Comparison of ENCODE assay signal across 9 cellular contexts in the genomic region with DNA sequence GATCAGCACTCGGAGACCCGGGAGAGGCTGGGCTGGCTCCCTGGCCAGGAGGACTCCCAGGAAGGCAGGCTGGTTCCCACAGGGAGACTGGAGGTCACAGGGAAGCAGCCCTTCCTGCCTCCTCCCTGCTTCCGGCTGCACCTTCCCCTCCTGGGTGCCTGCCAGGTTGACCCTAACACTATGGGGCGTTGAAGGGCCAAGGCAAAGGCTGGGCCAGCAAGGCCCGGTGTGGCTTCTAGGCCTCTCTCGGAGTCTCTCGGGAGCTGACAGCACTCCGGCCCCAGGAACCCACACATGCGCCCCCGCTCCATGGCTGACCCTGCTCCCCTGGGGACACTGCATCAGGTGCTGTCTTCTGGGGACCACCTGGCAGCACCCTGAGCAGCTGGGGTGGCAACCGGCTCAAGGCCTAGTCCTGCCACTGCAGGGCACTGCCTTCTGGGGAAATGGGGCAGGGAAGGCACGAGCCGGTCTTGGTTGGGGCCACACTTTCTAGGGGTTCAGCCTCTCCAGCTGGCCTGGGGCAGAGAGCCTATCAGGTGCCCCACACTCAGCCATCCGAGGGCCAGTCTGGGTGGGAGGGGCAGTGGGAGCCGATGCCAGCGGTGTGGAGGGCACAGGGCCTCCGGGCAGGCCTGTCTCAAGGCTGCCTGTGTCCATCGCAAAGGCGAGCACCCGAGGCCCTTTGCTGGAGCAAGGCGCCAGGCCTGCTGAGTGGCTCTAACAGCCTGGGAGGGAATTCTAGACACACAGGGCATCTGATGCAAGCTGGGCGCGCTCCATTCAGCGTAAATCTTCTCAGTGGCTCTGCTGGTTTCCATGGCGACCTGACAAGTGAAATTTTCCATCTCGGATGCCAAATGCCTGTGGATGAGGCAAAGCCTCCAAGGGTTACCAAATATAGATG. TPM values are rescaled to one million over a fixed set of nuclear protein-coding genes. Genes with fewer than 3 reads are reported as not detected.
A peak's percentile ranks its signal among the peaks of the same experiment; 100 is the strongest.
DNase-seq lines count a peak whose midpoint lies in the region; ATAC-seq and TF ChIP-seq lines count a peak whose summit lies in the region.
"Had no signal": no experiment of that assay in that cellular context is flagged by ENCODE, and none has a peak within 500 bp of the region (broad histone marks: within the 10 kb centered on the region; RNA-seq: fewer than 3 reads in every experiment).

No MANE protein-coding gene starts in this region.

- CTCF ChIA-PET in activated CD8-positive, alpha-beta memory T cell treated with anti-CD3 and anti-CD28 coated beads, Interleukin-2, amount 10 ng/mL, durations not matched to agents 7 days and 5 days (lab: Charles Lee): interaction anchor here (1.0 kb wide), 1 partner anchor 11 kb away, joined by 3 read pairs; no protein-coding TSS in a partner anchor

- peaks cover 15% of the 10 kb centered on the region for H3K4me1 Mint-ChIP-seq in activated CD8-positive, alpha-beta memory T cell treated with anti-CD3 and anti-CD28 coated beads, Interleukin-2, amount 10 ng/mL, durations not matched to agents 7 days and 5 days

- H3K36me3 ChIP-seq in lung (ENCODE audit: control insufficient read depth in 2 of 2, insufficient read depth in 2 of 2, low read length in 2 of 2) (peaks cover 0 to 2% of the 10 kb centered on the region in 2 donors), WERI-Rb-1 (no peaks in the 10 kb centered on the region)

- WGBS in lung, 2 donors: 77 to 87% methylated on average over 26 of the region's 26 CpGs

- H3K9me3 ChIP-seq in lung (ENCODE audit: control insufficient read depth in 2 of 2, insufficient read depth in 1 of 2, low read length in 1 of 2): no peaks in the 10 kb centered on the region
- no peaks in the 10 kb centered on the region for H3K9me3 ChIP-seq in WERI-Rb-1 (ENCODE audit: severe bottlenecking)

- no peak overlapping the region for H3K4me3 Mint-ChIP-seq in activated CD8-positive, alpha-beta memory T cell treated with anti-CD3 and anti-CD28 coated beads, Interleukin-2, amount 10 ng/mL, durations not matched to agents 7 days and 5 days

- ATAC-seq in lung (ENCODE audit: insufficient read depth, low FRiP score): no peak
- ATAC-seq in activated CD8-positive, alpha-beta memory T cell treated with anti-CD3 and anti-CD28 coated beads, Interleukin-2, amount 10 ng/mL, durations not matched to agents 7 days and 5 days: no peak
- ATAC-seq in HG02981 (IDR thresholded peaks at IDR 0.05; ENCODE audit: unreplicated experiment): no peak

- H3K27ac Mint-ChIP-seq in activated CD8-positive, alpha-beta memory T cell treated with anti-CD3 and anti-CD28 coated beads, Interleukin-2, amount 10 ng/mL, durations not matched to agents 7 days and 5 days: no peak overlapping the region

- H3K4me1 ChIP-seq in lung (ENCODE audit: control insufficient read depth in 2 of 2, insufficient read depth in 2 of 2, low read length in 2 of 2): peaks cover 30 to 71% of the 10 kb centered on the region in 2 donors

- H3K27ac ChIP-seq in lung (ENCODE audit: low read depth in 1 of 2, low read length in 1 of 2): peak overlapping the region; percentile 89 to 91
- peak overlapping the region; percentile 94 for H3K27ac ChIP-seq in temporal lobe (ENCODE audit: low read depth, low read length)
- H3K27ac ChIP-seq in WERI-Rb-1: no peak overlapping the region; the same call in 1 of the 2 replicates

- no peak for TF ChIP-seq CTCF in choroid plexus epithelial cell (conservative IDR thresholded peaks at IDR 0.05; ENCODE audit: low read depth, low read length)
- TF ChIP-seq CTCF in lung (IDR thresholded peaks at IDR 0.05; ENCODE audit: control extremely low read depth, extremely low read depth): no peak
- no peak for TF ChIP-seq CTCF in WERI-Rb-1 (IDR thresholded peaks at IDR 0.05; ENCODE audit: low read depth, low read length)

- H3K4me3 ChIP-seq in choroid plexus epithelial cell (ENCODE audit: low read depth, low read length) (no peak overlapping the region), lung (no peak overlapping the region), WERI-Rb-1 (ENCODE audit: low read depth, low read length) (no peak overlapping the region)

- peaks cover 7% of the 10 kb centered on the region for H3K27me3 Mint-ChIP-seq in activated CD8-positive, alpha-beta memory T cell treated with anti-CD3 and anti-CD28 coated beads, Interleukin-2, amount 10 ng/mL, durations not matched to agents 7 days and 5 days

- no peaks in the 10 kb centered on the region for H3K36me3 Mint-ChIP-seq in activated CD8-positive, alpha-beta memory T cell treated with anti-CD3 and anti-CD28 coated beads, Interleukin-2, amount 10 ng/mL, durations not matched to agents 7 days and 5 days

- H3K9me3 Mint-ChIP-seq in activated CD8-positive, alpha-beta memory T cell treated with anti-CD3 and anti-CD28 coated beads, Interleukin-2, amount 10 ng/mL, durations not matched to agents 7 days and 5 days (ENCODE audit: low read depth): no peaks in the 10 kb centered on the region

- H3K27me3 ChIP-seq in lung (ENCODE audit: control insufficient read depth, insufficient read depth): no peaks in the 10 kb centered on the region
- H3K27me3 ChIP-seq in WERI-Rb-1 (ENCODE audit: insufficient read depth, low read depth, severe bottlenecking): no peaks in the 10 kb centered on the region

- peak; percentile 15 for DNase-seq in MV-4-11 (lab: John Stamatoyannopoulos, UW)
- peak; percentile 78 for DNase-seq in choroid plexus epithelial cell (ENCODE audit: low read depth)
- DNase-seq in lung (ENCODE audit: low spot score): no peak
- DNase-seq in NCI-H748 (lab: John Stamatoyannopoulos, UW; ENCODE audit: unreplicated experiment): no peak
- DNase-seq in activated CD8-positive, alpha-beta memory T cell treated with anti-CD3 and anti-CD28 coated beads, Interleukin-2, amount 10 ng/mL, durations not matched to agents 7 days and 5 days: no peak
- DNase-seq in WERI-Rb-1: no peak
- DNase-seq: RPMI8226 had no signal

RNA-seq across cellular contexts. Expression of gene MTSS2, which starts 5.6 kb away (rescaled TPM):
- total RNA-seq in lung: 10 to 100 TPM; 72.5 to 91.3 TPM
- polyA plus RNA-seq in lung: 10 to 100 TPM; 40.6 to 74.0 TPM
- 45.5 TPM for total RNA-seq in temporal lobe
- total RNA-seq in activated CD8-positive, alpha-beta memory T cell treated with anti-CD3 and anti-CD28 coated beads, Interleukin-2, amount 10 ng/mL, durations not matched to agents 7 days and 5 days: 1 to 10 TPM; 1.4 to 1.7 TPM

RNA-seq across cellular contexts. Expression of gene IL34, which starts 45.1 kb away (rescaled TPM):
- 10 to 100 TPM; 11.6 to 13.0 TPM for total RNA-seq in lung
- polyA plus RNA-seq in lung: 1 to 10 TPM; 1.5 to 2.7 TPM
- total RNA-seq in temporal lobe: 1.5 TPM
- total RNA-seq in activated CD8-positive, alpha-beta memory T cell treated with anti-CD3 and anti-CD28 coated beads, Interleukin-2, amount 10 ng/mL, durations not matched to agents 7 days and 5 days: not detected

Comparison
In these comparisons a context has a peak if more than half of its experiments do, and no peak if none do; other contexts are left out.
1. DNase-seq: peak in MV-4-11 (single experiment) and choroid plexus epithelial cell (single experiment); none in lung (single experiment), NCI-H748 (single experiment), activated CD8-positive, alpha-beta memory T cell treated with anti-CD3 and anti-CD28 coated beads, Interleukin-2, amount 10 ng/mL, durations not matched to agents 7 days and 5 days (single experiment) and WERI-Rb-1 (single experiment).
2. RNA of gene MTSS2, which starts 5.6 kb away (total RNA-seq): 72.5 to 91.3 TPM in lung and 45.5 TPM in temporal lobe (single experiment); 1.4 to 1.7 TPM in activated CD8-positive, alpha-beta memory T cell treated with anti-CD3 and anti-CD28 coated beads, Interleukin-2, amount 10 ng/mL, durations not matched to agents 7 days and 5 days; every median in the first group is over 10 times any median in the second.